8 cellular contexts compared by ENCODE assay signal in the genomic region with DNA sequence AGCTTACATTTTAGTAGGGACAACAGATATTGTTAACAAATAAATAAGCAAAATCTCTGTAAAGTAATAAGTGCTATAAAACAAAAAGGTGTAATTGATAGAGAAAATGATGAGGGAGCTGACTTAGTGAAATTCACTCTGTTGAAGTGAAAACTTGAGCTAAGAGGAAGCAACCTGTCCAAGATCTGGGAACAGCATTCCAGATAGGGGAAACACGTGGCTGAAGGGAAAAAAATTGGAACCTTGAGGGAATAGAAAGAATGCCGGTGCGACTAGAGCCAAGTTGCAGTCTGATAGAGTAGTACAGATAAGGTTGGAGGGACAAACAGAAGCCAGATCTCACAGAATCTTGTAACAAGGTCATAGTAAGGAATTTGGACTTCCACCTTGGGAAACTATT. TPM values are rescaled to one million over a fixed set of nuclear protein-coding genes. Genes with fewer than 3 reads are reported as not detected.
DNase-seq lines count a peak whose midpoint lies in the region; ATAC-seq and TF ChIP-seq lines count a peak whose summit lies in the region.

No MANE protein-coding gene starts in this region.

- no peak overlapping the region for H3K27ac ChIP-seq in AG04450 (ENCODE audit: low read depth, low read length)

- ATAC-seq in GM21825 (IDR thresholded peaks at IDR 0.05; ENCODE audit: unreplicated experiment) (no peak), GM18909 (IDR thresholded peaks at IDR 0.05; ENCODE audit: poor library complexity, unreplicated experiment) (no peak), HG03025 (IDR thresholded peaks at IDR 0.05; ENCODE audit: low FRiP score, unreplicated experiment) (no peak)

- H3K4me3 ChIP-seq in AG04450 (ENCODE audit: low read depth, low read length) (peak overlapping the region; percentile 94), cardiac fibroblast (replicated peaks in 1 of 2; ENCODE audit: low read depth in 2 of 2, low read length in 2 of 2) (peak overlapping the region; percentile 72 to 92)
- peak overlapping the region; percentile 96 for H3K4me3 ChIP-seq in Jurkat, Clone E6-1 (ENCODE audit: low read length)

- no peaks in the 10 kb centered on the region for H3K9me3 ChIP-seq in AG04450 (ENCODE audit: control insufficient read depth, insufficient read depth, low read length)

- TF ChIP-seq CTCF in AG04450 (IDR thresholded peaks at IDR 0.05; ENCODE audit: low read depth, low read length) (no peak), cardiac fibroblast (IDR thresholded peaks at IDR 0.05; ENCODE audit: low read depth, low read length) (no peak)

- CTCF ChIA-PET in AG04450 (lab: Charles Lee), result interaction anchor here (1.7 kb wide), 1 partner anchor 126 kb away, joined by 14 read pairs; no protein-coding TSS in a partner anchor

- H3K27me3 ChIP-seq in AG04450 (ENCODE audit: control insufficient read depth, insufficient read depth, low read length), result no peaks in the 10 kb centered on the region

- no peak for DNase-seq in AG04450 (ENCODE audit: low read depth, low spot score)
- DNase-seq in Jurkat, Clone E6-1 (ENCODE audit: low read depth, low spot score), result no peak
- DNase-seq in cardiac fibroblast (ENCODE audit: low read depth in 2 of 2), result peak in 1 of 2 donors; percentile 34
- DNase-seq in mucosa of gallbladder (ENCODE audit: low spot score), result peak; percentile 11
- DNase-seq in NCI-H2196 treated with DMSO at 0.1 percent for 48 hours (lab: John Stamatoyannopoulos, UW; ENCODE audit: unreplicated experiment), result no peak

- POLR2A ChIA-PET in AG04450 (lab: Yijun Ruan, JAX), result no interaction called here

RNA-seq across cellular contexts. Expression of gene DDX52, which starts 0.6 kb away (rescaled TPM):
- 24.2 and 31.8 TPM in 2 replicates for polyA plus RNA-seq in AG04450 (2011; rRNA removed)
- polyA minus RNA-seq in AG04450 (2011; rRNA and poly(A)+ RNA removed), result 16.0 and 27.8 TPM in 2 replicates
- 32.9 TPM for polyA plus RNA-seq in Jurkat, Clone E6-1 (2012; ENCODE audit: insufficient read depth, insufficient read length)
- 21.7 TPM for total RNA-seq in mucosa of gallbladder

RNA-seq across cellular contexts. Expression of gene SYNRG, which starts 34.6 kb away (rescaled TPM):
- 24.9 and 26.2 TPM in 2 replicates for polyA plus RNA-seq in AG04450 (2011; rRNA removed)
- 47.5 and 52.4 TPM in 2 replicates for polyA minus RNA-seq in AG04450 (2011; rRNA and poly(A)+ RNA removed)
- 28.3 TPM for polyA plus RNA-seq in Jurkat, Clone E6-1 (2012; ENCODE audit: insufficient read depth, insufficient read length)
- 42.1 TPM for total RNA-seq in mucosa of gallbladder
